Comparison of ENCODE assay signal across 10 cellular contexts in genomic region chr11:27362032-27362431, GRCh38. TPM values are rescaled to one million over a fixed set of nuclear protein-coding genes. Genes with fewer than 3 reads are reported as not detected.
DNase-seq lines count a peak whose midpoint lies in the region; TF ChIP-seq lines count a peak whose summit lies in the region.
"Had no signal": no experiment of that assay in that cellular context is flagged by ENCODE, and none has a peak within 500 bp of the region (broad histone marks: within the 10 kb centered on the region; RNA-seq: fewer than 3 reads in every experiment).

No MANE protein-coding gene starts in this region.

- no peaks in the 10 kb centered on the region for H3K27me3 Mint-ChIP-seq in CD8-positive, alpha-beta memory T cell

- DNase-seq in CD8-positive, alpha-beta memory T cell, result no peak
- DNase-seq in adipocyte (ENCODE audit: low read depth), result no peak
- no peak for DNase-seq in iPS-NIHi7 (ENCODE audit: extremely low spot score)
- no peak for DNase-seq in EL
- DNase-seq in kidney glomerular epithelial cell (lab: John Stamatoyannopoulos, UW), result no peak
- no peak for DNase-seq in inferior parietal cortex (ENCODE audit: extremely low spot score)
- DNase-seq: activated CD4-positive, CD25-positive, alpha-beta regulatory T cell treated with anti-CD3 and anti-CD28 coated beads, Interleukin-2, amount 50 U/mL, for 72 hours; testis had no signal

- no peak for TF ChIP-seq CTCF in KMS-11 (conservative IDR thresholded peaks at IDR 0.05; ENCODE audit: low read depth, low read length)

- peak overlapping the region; percentile 72 for H3K4me2 ChIP-seq in KMS-11

- H2AFZ ChIP-seq in KMS-11 (ENCODE audit: low read depth), result peak overlapping the region; percentile 98; the same call in 1 of the 2 replicates

- peaks cover 16% of the 10 kb centered on the region for H3K79me2 ChIP-seq in KMS-11 (ENCODE audit: insufficient read depth, low read depth)

- no peaks in the 10 kb centered on the region for H3K9me3 ChIP-seq in CD8-positive, alpha-beta memory T cell (ENCODE audit: low read length)
- H3K9me3 ChIP-seq in adipocyte (ENCODE audit: control insufficient read depth, low read length) (no peaks in the 10 kb centered on the region), mucosa of stomach (ENCODE audit: control insufficient read depth, low read length) (no peaks in the 10 kb centered on the region)
- H3K9me3 ChIP-seq: testis had no signal

- peak overlapping the region in 7 of 8 donors; percentile 28 to 91 (median 81) for H3K27ac Mint-ChIP-seq in CD8-positive, alpha-beta memory T cell

- H3K4me3 Mint-ChIP-seq in CD8-positive, alpha-beta memory T cell, result peak overlapping the region; percentile 87 to 96 (median 93)

- H3K4me1 ChIP-seq in CD8-positive, alpha-beta memory T cell (ENCODE audit: insufficient read depth, low read length), result peaks cover 14% of the 10 kb centered on the region
- peaks cover 66% of the 10 kb centered on the region for H3K4me1 ChIP-seq in KMS-11 (ENCODE audit: low read depth, poor library complexity, severe bottlenecking)
- H3K4me1 ChIP-seq in adipocyte (ENCODE audit: control insufficient read depth, insufficient read depth, low read length), result peaks cover 19% of the 10 kb centered on the region
- H3K4me1 ChIP-seq in mucosa of stomach (ENCODE audit: control insufficient read depth, insufficient read depth, low read length), result peaks cover 21% of the 10 kb centered on the region

- peaks cover 23 to 40% (median 24%) of the 10 kb centered on the region in 3 donors for H3K4me1 Mint-ChIP-seq in CD8-positive, alpha-beta memory T cell

- H3K27ac ChIP-seq in CD8-positive, alpha-beta memory T cell (ENCODE audit: low read depth, low read length), result no peak overlapping the region
- H3K27ac ChIP-seq in KMS-11, result peak overlapping the region; percentile 71; the same call in 1 of the 2 replicates

- no peaks in the 10 kb centered on the region for H4K20me1 ChIP-seq in KMS-11 (ENCODE audit: insufficient read depth)

- H3K9me3 Mint-ChIP-seq in CD8-positive, alpha-beta memory T cell, result no peaks in the 10 kb centered on the region

- CTCF ChIA-PET in CD8-positive, alpha-beta memory T cell (lab: Charles Lee), result no interaction called here

- POLR2A ChIA-PET in CD8-positive, alpha-beta memory T cell (lab: Charles Lee), result no interaction called here

- H3K36me3 Mint-ChIP-seq in CD8-positive, alpha-beta memory T cell, result peaks cover 0 to 2% (median 0%) of the 10 kb centered on the region in 3 donors

- H3K4me3 ChIP-seq in CD8-positive, alpha-beta memory T cell (ENCODE audit: low read length), result peak overlapping the region; percentile 69
- H3K4me3 ChIP-seq in KMS-11 (IDR thresholded peaks at IDR 0.05; ENCODE audit: insufficient read depth, low read depth, low read length) (no peak overlapping the region), adipocyte (ENCODE audit: low read length) (peak overlapping the region; percentile 93), mucosa of stomach (ENCODE audit: low read length) (peak overlapping the region; percentile 62)

- no peaks in the 10 kb centered on the region for H3K27me3 ChIP-seq in CD8-positive, alpha-beta memory T cell (ENCODE audit: insufficient read depth, low read length, poor library complexity, severe bottlenecking)
- H3K27me3 ChIP-seq in KMS-11 (ENCODE audit: insufficient read depth, low read depth) (no peaks in the 10 kb centered on the region), adipocyte (replicated peaks; ENCODE audit: control insufficient read depth, insufficient read depth, low read length) (no peaks in the 10 kb centered on the region), mucosa of stomach (ENCODE audit: control insufficient read depth, insufficient read depth, low read length) (no peaks in the 10 kb centered on the region)
- H3K27me3 ChIP-seq: testis had no signal

- no peaks in the 10 kb centered on the region for H3K36me3 ChIP-seq in CD8-positive, alpha-beta memory T cell (ENCODE audit: insufficient read depth, low read length)
- H3K36me3 ChIP-seq in KMS-11 (ENCODE audit: insufficient read depth) (no peaks in the 10 kb centered on the region), adipocyte (ENCODE audit: control insufficient read depth, insufficient read depth, low read length, severe bottlenecking) (no peaks in the 10 kb centered on the region), mucosa of stomach (ENCODE audit: control insufficient read depth, insufficient read depth, low read length) (no peaks in the 10 kb centered on the region)

- H3K9ac ChIP-seq in KMS-11 (peak overlapping the region; percentile 81), adipocyte (ENCODE audit: low read length) (no peak overlapping the region), mucosa of stomach (ENCODE audit: low read length) (peak overlapping the region; percentile 67)

RNA-seq across cellular contexts. Expression of gene CCDC34, which starts 1.0 kb away (rescaled TPM):
- total RNA-seq in CD8-positive, alpha-beta memory T cell, result 10 to 100 TPM; 22.4 to 23.0 TPM
- 2.3 TPM for polyA plus RNA-seq in CD8-positive, alpha-beta memory T cell
